ENCODE assay signal across 8 cellular contexts in genomic region chr4:74189331-74190043, GRCh38. TPM values are rescaled to one million over a fixed set of nuclear protein-coding genes. Genes with fewer than 3 reads are reported as not detected.
DNase-seq lines count a peak whose midpoint lies in the region; ATAC-seq and TF ChIP-seq lines count a peak whose summit lies in the region.

No MANE protein-coding gene starts in this region.

- H3K36me3 Mint-ChIP-seq in immature natural killer cell: no peaks in the 10 kb centered on the region

- no peak overlapping the region for H3K27ac Mint-ChIP-seq in immature natural killer cell

- no peaks in the 10 kb centered on the region for H3K9me3 Mint-ChIP-seq in immature natural killer cell

- peak; percentile 51 for ATAC-seq in GM21576 (IDR thresholded peaks at IDR 0.05; ENCODE audit: unreplicated experiment)
- peak; percentile 64 for ATAC-seq in upper lobe of right lung

- no peak overlapping the region for H3K4me3 ChIP-seq in upper lobe of right lung

- TF ChIP-seq CTCF in upper lobe of right lung (IDR thresholded peaks at IDR 0.05): peak; percentile 71

- H3K36me3 ChIP-seq in upper lobe of right lung: no peaks in the 10 kb centered on the region

- peaks cover 0 to 2% (median 1%) of the 10 kb centered on the region in 3 donors for H3K27me3 Mint-ChIP-seq in immature natural killer cell (ENCODE audit: low read depth in 3 of 3)

- no peaks in the 10 kb centered on the region for H3K4me1 ChIP-seq in upper lobe of right lung

- no peaks in the 10 kb centered on the region for H3K9me3 ChIP-seq in upper lobe of right lung

- intact Hi-C loops in upper lobe of right lung (cut with DNase I): no loop called here

- DNase-seq in DMS153 (lab: John Stamatoyannopoulos, UW) (peak; percentile 43), NCI-H2029 (lab: John Stamatoyannopoulos, UW) (peak; percentile 70), amniotic epithelial cell (ENCODE audit: low read depth) (peak; percentile 70), immature natural killer cell (peak; percentile 24 to 36 (median 32)), upper lobe of right lung (no peak), GM19238 (ENCODE audit: insufficient read length, low spot score) (no peak), NCI-H128 (lab: John Stamatoyannopoulos, UW; ENCODE audit: unreplicated experiment) (no peak)

- no peak overlapping the region for H3K4me3 Mint-ChIP-seq in immature natural killer cell

- H3K27ac ChIP-seq in upper lobe of right lung: no peak overlapping the region

- H3K27me3 ChIP-seq in upper lobe of right lung: no peaks in the 10 kb centered on the region

- no peaks in the 10 kb centered on the region for H3K4me1 Mint-ChIP-seq in immature natural killer cell

RNA-seq across cellular contexts. Expression of gene MTHFD2L, which starts 31.6 kb away (rescaled TPM):
- polyA plus RNA-seq in immature natural killer cell: 1 to 10 TPM; 4.5 to 5.7 (median 4.6) TPM
- total RNA-seq in upper lobe of right lung: 14.1 TPM

Comparison
In these comparisons a context has a peak if more than half of its experiments do, and no peak if none do; other contexts are left out.
1. DNase-seq: peak in DMS153 (single experiment), NCI-H2029 (single experiment), amniotic epithelial cell (single experiment) and immature natural killer cell (3 of 3); none in upper lobe of right lung (single experiment), GM19238 (single experiment) and NCI-H128 (single experiment).